Comparison of ENCODE assay signal across 9 cellular contexts in genomic region chr1:175155473-175155856, GRCh38. TPM values are rescaled to one million over a fixed set of nuclear protein-coding genes. Genes with fewer than 3 reads are reported as not detected.
DNase-seq lines count a peak whose midpoint lies in the region; ATAC-seq, FAIRE-seq and TF ChIP-seq lines count a peak whose summit lies in the region.
"Had no signal": no experiment of that assay in that cellular context is flagged by ENCODE, and none has a peak within 500 bp of the region (broad histone marks: within the 10 kb centered on the region; RNA-seq: fewer than 3 reads in every experiment).

No MANE protein-coding gene starts in this region.

- H3K4me2 ChIP-seq in Karpas-422 (ENCODE audit: low read depth, low read length, poor library complexity, severe bottlenecking): peak overlapping the region; percentile 67
- no peak overlapping the region for H3K4me2 ChIP-seq in GM12878 (ENCODE audit: control insufficient read depth, insufficient read depth)
- no peak overlapping the region for H3K4me2 ChIP-seq in PC-3 (ENCODE audit: low read length)

- TF ChIP-seq EP300 in GM12878 (IDR thresholded peaks at IDR 0.05; ENCODE audit: borderline replicate concordance in 1 of 2, control insufficient read depth in 1 of 2, low read depth in 2 of 2, low read length in 2 of 2): no peak

- BruUV-seq in GM12878 (replicated peaks; lab: Mats Ljungman, UMichigan) (no TSS peak), PC-3 (replicated peaks; lab: Mats Ljungman, UMichigan) (no TSS peak)

- no peak for DNase-seq in left ventricle myocardium inferior
- no peak for DNase-seq in left cardiac atrium
- DNase-seq in Karpas-422: peak; percentile 72
- no peak for DNase-seq in GM12878 (ENCODE audit: low read depth, low spot score)
- DNase-seq in urothelium cell line (ENCODE audit: low spot score): no peak
- DNase-seq in NCI-H1048 (lab: John Stamatoyannopoulos, UW): no peak
- DNase-seq in PC-3: no peak
- DNase-seq: NCI-H187 treated with DMSO at 0.1 percent for 48 hours had no signal

- CTCF ChIA-PET in GM12878 (lab: Yijun Ruan, JAX): interaction anchor here (0.7 to 12.8 kb wide), 59 partner anchors 10 to 730 kb away, joined by 3 to 477 read pairs (median 6); partner anchors contain the start of gene KIAA0040
- CTCF ChIA-PET in PC-3 (lab: Charles Lee): interaction anchor here (0.7 to 1.8 kb wide), 5 partner anchors 19 to 165 kb away, joined by 3 to 8 read pairs (median 4); no protein-coding TSS in a partner anchor

- H3K4me1 ChIP-seq in left ventricle myocardium inferior: peaks cover 14% of the 10 kb centered on the region
- peaks cover 52% of the 10 kb centered on the region for H3K4me1 ChIP-seq in Karpas-422 (ENCODE audit: low read length)
- peaks cover 7% of the 10 kb centered on the region; the same call in 1 of the 2 replicates for H3K4me1 ChIP-seq in GM12878 (ENCODE audit: control insufficient read depth, insufficient read depth, low read length)
- peaks cover 25% of the 10 kb centered on the region for H3K4me1 ChIP-seq in PC-3 (ENCODE audit: insufficient read depth, low read length)

- ATAC-seq in left cardiac atrium (no peak), GM12878 (peak; percentile 52), PC-3 (no peak)

- no peak overlapping the region for H2AFZ ChIP-seq in Karpas-422 (ENCODE audit: low read length)
- no peak overlapping the region for H2AFZ ChIP-seq in GM12878 (ENCODE audit: control insufficient read depth, low read depth, low read length)
- no peak overlapping the region for H2AFZ ChIP-seq in PC-3 (ENCODE audit: low read length)

- H4K20me1 ChIP-seq in Karpas-422 (ENCODE audit: insufficient read depth, low read depth, low read length) (no peaks in the 10 kb centered on the region), GM12878 (ENCODE audit: control insufficient read depth, insufficient read depth) (no peaks in the 10 kb centered on the region), PC-3 (ENCODE audit: low read length) (no peaks in the 10 kb centered on the region)

- H3K36me3 ChIP-seq in left ventricle myocardium inferior (peaks cover 25% of the 10 kb centered on the region), Karpas-422 (ENCODE audit: insufficient read depth, low read length) (peaks cover 17% of the 10 kb centered on the region), GM12878 (ENCODE audit: control insufficient read depth in 2 of 2, insufficient read depth in 2 of 2, low read length in 1 of 2) (peaks cover 2 to 5% of the 10 kb centered on the region in 2 experiments; a peak in 3 of 4 replicates), PC-3 (ENCODE audit: low read depth, low read length) (peaks cover 8% of the 10 kb centered on the region; the same call in 1 of the 2 replicates)

- POLR2A ChIA-PET in GM12878 (lab: Charles Lee): interaction anchor here (0.8 to 3.2 kb wide), 6 partner anchors 11 to 165 kb away, joined by 3 to 10 read pairs (median 3); no protein-coding TSS in a partner anchor
- POLR2A ChIA-PET in PC-3 (lab: Charles Lee; ENCODE audit: unreplicated experiment): interaction anchor here (0.6 kb wide), 1 partner anchor 904 kb away, joined by 7 read pairs; no protein-coding TSS in a partner anchor

- 38% methylated on average over 4 of the region's 4 CpGs for WGBS in GM12878 (ENCODE audit: insufficient coverage, insufficient replicate concordance, low lambda C conversion rate, missing lambda C conversion rate)

- intact Hi-C loops in left ventricle myocardium inferior (cut with micrococcal nuclease): loop anchor here (10.0 kb wide), 1 partner anchor 69 kb away; no protein-coding TSS in a partner anchor
- intact Hi-C loops in left cardiac atrium (cut with DNase I): loop anchor here in 1 of 2 donors (1.0 to 10.0 kb wide), 2 partner anchors 164 to 919 kb away; no protein-coding TSS in a partner anchor
- intact Hi-C loops in GM12878 (cut with micrococcal nuclease; ENCODE audit: unreplicated experiment): loop anchor here (1.0 to 10.0 kb wide), 3 partner anchors 164 to 919 kb away; partner anchors contain the start of gene TNR
- intact Hi-C loops in PC-3 (cut with micrococcal nuclease): loop anchor here (2.0 to 5.0 kb wide), 2 partner anchors 42 to 65 kb away; no protein-coding TSS in a partner anchor

- H3K9me2 ChIP-seq in Karpas-422 (replicated peaks; ENCODE audit: insufficient read depth, low read length) (no peaks in the 10 kb centered on the region), PC-3 (replicated peaks; ENCODE audit: low read length) (no peaks in the 10 kb centered on the region)

- H3F3A ChIP-seq in PC-3 (ENCODE audit: low read length, unreplicated experiment): no peaks in the 10 kb centered on the region

- H3K27ac ChIP-seq in left ventricle myocardium inferior (replicated peaks) (peak overlapping the region; percentile 12), Karpas-422 (ENCODE audit: low read length) (peak overlapping the region; percentile 83), GM12878 (ENCODE audit: control insufficient read depth, insufficient read depth) (no peak overlapping the region), PC-3 (ENCODE audit: low read length) (no peak overlapping the region)

- no peak for TF ChIP-seq POLR2A in GM12878 (IDR thresholded peaks at IDR 0.05; ENCODE audit: low read depth, low read length)

- H3K79me2 ChIP-seq in Karpas-422 (ENCODE audit: low read length) (no peaks in the 10 kb centered on the region), GM12878 (ENCODE audit: control insufficient read depth, insufficient read depth, low read length) (no peaks in the 10 kb centered on the region), PC-3 (ENCODE audit: low read length) (no peaks in the 10 kb centered on the region)

- H3K9ac ChIP-seq in Karpas-422 (ENCODE audit: low read length) (peak overlapping the region; percentile 27; the same call in 1 of the 2 replicates), GM12878 (ENCODE audit: control insufficient read depth, insufficient read depth, low read length) (no peak overlapping the region), PC-3 (ENCODE audit: low read length) (no peak overlapping the region)

- SMC1A ChIA-PET in GM12878 (lab: Charles Lee; ENCODE audit: uncharacterized antibody, unreplicated experiment): interaction anchor here (0.7 to 4.1 kb wide), 50 partner anchors 9 to 324 kb away, joined by 3 to 268 read pairs (median 6); no protein-coding TSS in a partner anchor

- RAD21 ChIA-PET in GM12878 (lab: Charles Lee; ENCODE audit: unreplicated experiment): interaction anchor here (0.6 to 5.5 kb wide), 43 partner anchors 9 to 668 kb away, joined by 3 to 193 read pairs (median 5); partner anchors contain the start of gene KIAA0040

- TF ChIP-seq RAD21 in GM12878 (IDR thresholded peaks at IDR 0.05; ENCODE audit: insufficient read depth, low read depth, low read length): no peak

- FAIRE-seq in GM12878 (lab: Jason Lieb, UNC) (no peak), urothelium cell line (lab: Jason Lieb, UNC) (no peak)

- no peak overlapping the region for H3K4me3 ChIP-seq in left ventricle myocardium inferior
- H3K4me3 ChIP-seq in Karpas-422 (ENCODE audit: low read length): peak overlapping the region; percentile 32; the same call in 1 of the 2 replicates
- H3K4me3 ChIP-seq in GM12878: no peak overlapping the region
- no peak overlapping the region for H3K4me3 ChIP-seq in PC-3 (ENCODE audit: low read length)

- TF ChIP-seq CTCF in left ventricle myocardium inferior (IDR thresholded peaks at IDR 0.05; ENCODE audit: borderline replicate concordance): no peak
- no peak for TF ChIP-seq CTCF in GM12878 (IDR thresholded peaks at IDR 0.05 in 2 of 3, conservative IDR thresholded peaks at IDR 0.05 in 1 of 3; ENCODE audit: control insufficient read depth in 2 of 3, extremely low read depth in 1 of 3, insufficient read depth in 1 of 3, low read depth in 3 of 3, low read length in 3 of 3)
- no peak for TF ChIP-seq CTCF in PC-3 (conservative IDR thresholded peaks at IDR 0.05; ENCODE audit: low read depth, low read length)

- H3K27me3 ChIP-seq in left ventricle myocardium inferior (ENCODE audit: low read depth): peaks cover 17% of the 10 kb centered on the region
- H3K27me3 ChIP-seq in Karpas-422 (ENCODE audit: low read length): no peaks in the 10 kb centered on the region
- H3K27me3 ChIP-seq in GM12878 (replicated peaks in 1 of 2; ENCODE audit: control insufficient read depth in 2 of 2, insufficient read depth in 2 of 2, low read length in 1 of 2): peaks cover 0 to 5% of the 10 kb centered on the region in 2 experiments; a peak in 2 of 4 replicates
- no peaks in the 10 kb centered on the region for H3K27me3 ChIP-seq in PC-3 (ENCODE audit: low read length)

- in situ Hi-C loops in GM12878 (cut with MboI): loop anchor here (5.0 to 10.0 kb wide), 3 partner anchors 167 to 919 kb away; no protein-coding TSS in a partner anchor

- no peaks in the 10 kb centered on the region for H3K9me3 ChIP-seq in left ventricle myocardium inferior (replicated peaks)
- no peaks in the 10 kb centered on the region for H3K9me3 ChIP-seq in Karpas-422 (ENCODE audit: low read length)
- no peaks in the 10 kb centered on the region for H3K9me3 ChIP-seq in GM12878 (replicated peaks; ENCODE audit: control insufficient read depth, insufficient read depth, low read length)
- H3K9me3 ChIP-seq in PC-3 (ENCODE audit: low read length): no peaks in the 10 kb centered on the region

TF ChIP-seq in GM12878, 131 proteins besides CTCF, POLR2A, EP300 and RAD21 (continues in another document):
- TF ChIP-seq GATAD2B (conservative IDR thresholded peaks at IDR 0.05; ENCODE audit: low read depth): no peak
- TF ChIP-seq MYB (IDR thresholded peaks at IDR 0.05; ENCODE audit: borderline replicate concordance, low read depth, low read length): no peak
- TF ChIP-seq CREB1 (IDR thresholded peaks at IDR 0.05; ENCODE audit: low read depth): no peak
- no peak for TF ChIP-seq IKZF1 (conservative IDR thresholded peaks at IDR 0.05)

RNA-seq across cellular contexts. Expression of gene KIAA0040, which starts 37.1 kb away (rescaled TPM):
- 12.8 TPM for total RNA-seq in left ventricle myocardium inferior
- total RNA-seq in left cardiac atrium: 10 to 100 TPM; 17.3 to 28.5 TPM
- total RNA-seq in Karpas-422 (2014; rRNA removed; shearing (Covaris generic); ENCODE audit: low replicate concordance): 48.5 and 86.6 TPM in 2 replicates
- total RNA-seq in GM12878 (2013; cell fraction: nucleolus; rRNA removed): 19.4 and 22.6 TPM in 2 replicates
- total RNA-seq in GM12878 (2014; rRNA removed): 22.9 and 24.1 TPM in 2 replicates
- total RNA-seq in GM12878 (2014; rRNA removed; fragmentation: Illumina TruSeq; extraction: Trizol): 23.5 and 24.4 TPM in 2 replicates
- 29.0 and 29.2 TPM in 2 replicates for total RNA-seq in GM12878 (2021)
- 5.8 TPM for polyA plus RNA-seq in GM12878 (2011; ENCODE audit: low read depth)
- polyA plus RNA-seq in GM12878 (2011; rRNA removed): 39.9 and 47.7 TPM in 2 replicates
- 44.7 and 45.5 TPM in 2 replicates for polyA plus RNA-seq in GM12878 (2011; cell fraction: cytosol; rRNA removed)
- 28.1 and 33.0 TPM in 2 replicates for polyA plus RNA-seq in GM12878 (2011; cell fraction: nucleus; rRNA removed)
- polyA plus RNA-seq in GM12878 (2012): 7.0 and 11.0 TPM in 2 replicates
- 31.8 and 38.1 TPM in 2 replicates for polyA plus RNA-seq in GM12878 (2014; fragmentation: Illumina TruSeq; extraction: Trizol)
- polyA plus RNA-seq in GM12878 (2014; fragmentation: Nextera tagmentation; extraction: Ambion mirVana): 1 to 10 TPM; 7.6 to 8.3 TPM
- polyA plus RNA-seq in GM12878 (2014; rRNA removed): 20.5 and 24.1 TPM in 2 replicates
- 10 to 100 TPM; 19.7 to 20.3 TPM for polyA plus RNA-seq in GM12878 (2016; fragmentation: Nextera tagmentation; extraction: Ambion mirVana)
- 57.5 and 68.2 TPM in 2 replicates for polyA minus RNA-seq in GM12878 (2011; rRNA and poly(A)+ RNA removed)
- 15.7 and 17.1 TPM in 2 replicates for polyA minus RNA-seq in GM12878 (2011; cell fraction: cytosol; rRNA and poly(A)+ RNA removed)
- polyA minus RNA-seq in GM12878 (2011; cell fraction: nucleus; rRNA and poly(A)+ RNA removed): 14.0 and 17.7 TPM in 2 replicates
- total RNA-seq in PC-3 (2014; rRNA removed): 17.8 and 19.4 TPM in 2 replicates
- total RNA-seq: HT1080 had no signal

Comparison
In these comparisons a context has a peak if more than half of its experiments do, and no peak if none do; other contexts are left out.
1. H3K27ac ChIP-seq: peak in left ventricle myocardium inferior (single experiment) and Karpas-422 (single experiment); none in GM12878 (single experiment) and PC-3 (single experiment).